19 cellular contexts compared by ENCODE assay signal in genomic region chr6:157134402-157135074, GRCh38.
A peak's percentile ranks its signal among the peaks of the same experiment; 100 is the strongest.
DNase-seq lines count a peak whose midpoint lies in the region; ATAC-seq and TF ChIP-seq lines count a peak whose summit lies in the region.
"Had no signal": no experiment of that assay in that cellular context is flagged by ENCODE, and none has a peak within 500 bp of the region (broad histone marks: within the 10 kb centered on the region; RNA-seq: fewer than 3 reads in every experiment).

No MANE protein-coding gene starts in this region.

- no peaks in the 10 kb centered on the region for H3K9me3 ChIP-seq in lung (ENCODE audit: control insufficient read depth in 2 of 2, insufficient read depth in 1 of 2, low read length in 1 of 2)
- no peaks in the 10 kb centered on the region for H3K9me3 ChIP-seq in ovary
- H3K9me3 ChIP-seq: uterus had no signal

- H3K4me3 ChIP-seq in lung (no peak overlapping the region), ovary (no peak overlapping the region)
- H3K4me3 ChIP-seq: uterus had no signal

- peaks cover 0 to 10% of the 10 kb centered on the region in 2 donors for H3K36me3 ChIP-seq in lung (ENCODE audit: control insufficient read depth in 2 of 2, insufficient read depth in 2 of 2, low read length in 2 of 2)
- H3K36me3 ChIP-seq in ovary, result no peaks in the 10 kb centered on the region
- H3K36me3 ChIP-seq: uterus had no signal

- ATAC-seq in Right ventricle myocardium inferior, result peak; percentile 86
- no peak for ATAC-seq in lung (ENCODE audit: insufficient read depth, low FRiP score)
- ATAC-seq: activated CD4-positive, alpha-beta T cell treated with anti-CD3 and anti-CD28 coated beads for 36 hours; natural killer cell treated with Interleukin-12 subunit alpha and Interleukin-12 subunit beta and Interleukin-15 and Interleukin-18, amount 100 ng/mL, for 72 hours had no signal

- WGBS in lung, 2 donors, result 65 to 75% methylated on average over 7 of the region's 7 CpGs
- WGBS in ovary, 3 donors, result 75 to 82% (median 81%) methylated on average over 7 of the region's 7 CpGs

- peaks cover 1 to 3% of the 10 kb centered on the region in 2 donors for H3K4me1 ChIP-seq in lung (ENCODE audit: control insufficient read depth in 2 of 2, insufficient read depth in 2 of 2, low read length in 2 of 2)
- peaks cover 1% of the 10 kb centered on the region for H3K4me1 ChIP-seq in ovary (ENCODE audit: insufficient read depth)
- H3K4me1 ChIP-seq: uterus had no signal

- TF ChIP-seq CTCF in lung (IDR thresholded peaks at IDR 0.05; ENCODE audit: control extremely low read depth, extremely low read depth) (no peak), ovary (IDR thresholded peaks at IDR 0.05) (no peak), GM10266 (IDR thresholded peaks at IDR 0.05; ENCODE audit: control insufficient read depth, insufficient read depth, low read depth, missing control alignments) (no peak)

- intact Hi-C loops in Right ventricle myocardium inferior (cut with DNase I), result no loop called here
- intact Hi-C loops in cardiac septum (cut with DNase I), result no loop called here
- intact Hi-C loops in ovary (cut with DNase I), result no loop called here

- no peak for TF ChIP-seq POLR2A in ovary (IDR thresholded peaks at IDR 0.05)

- H3K27me3 ChIP-seq in lung (ENCODE audit: control insufficient read depth, insufficient read depth) (no peaks in the 10 kb centered on the region), ovary (no peaks in the 10 kb centered on the region)
- H3K27me3 ChIP-seq: uterus had no signal

- no peak for DNase-seq in Right ventricle myocardium inferior (ENCODE audit: missing footprints)
- no peak for DNase-seq in cardiac septum (ENCODE audit: low spot score)
- DNase-seq in dermis blood vessel endothelial cell, result peak; percentile 17
- DNase-seq in lung (ENCODE audit: low spot score), result no peak
- DNase-seq in ovary, result no peak
- DNase-seq in NCI-H2081 treated with DMSO at 0.1 percent for 48 hours (lab: John Stamatoyannopoulos, UW), result no peak
- no peak for DNase-seq in DMS53 treated with DMSO at 0.1 percent for 48 hours (lab: John Stamatoyannopoulos, UW; ENCODE audit: unreplicated experiment)
- DNase-seq in GM10266 (ENCODE audit: extremely low spot score), result no peak
- DNase-seq: ACHN; activated CD4-positive, alpha-beta T cell treated with anti-CD3 and anti-CD28 coated beads for 36 hours; activated CD8-positive, alpha-beta memory T cell treated with anti-CD3 and anti-CD28 coated beads, Interleukin-2, amount 50 U/mL, for 48 hours; activated gamma-delta T cell treated with Interleukin-2 at 50 U/mL for 16 hours; amniotic stem cell; endodermal cell; MM.1S; NCI-H1694; NCI-H510A; uterus had no signal

- peak overlapping the region; percentile 15 to 55 for H3K27ac ChIP-seq in lung (ENCODE audit: low read depth in 1 of 2, low read length in 1 of 2)
- no peak overlapping the region for H3K27ac ChIP-seq in ovary

- TF ChIP-seq EP300 in ovary (IDR thresholded peaks at IDR 0.05), result no peak

Comparison
In these comparisons a context has a peak if more than half of its experiments do, and no peak if none do; other contexts are left out.
1. H3K27ac ChIP-seq: peak in lung (2 of 2); none in ovary (0 of 2).